In genomic region chr1:197799271-197799670, GRCh38 we compare ENCODE assay signal across 13 cellular contexts. TPM values are rescaled to one million over a fixed set of nuclear protein-coding genes. Genes with fewer than 3 reads are reported as not detected.
A peak's percentile ranks its signal among the peaks of the same experiment; 100 is the strongest.
DNase-seq lines count a peak whose midpoint lies in the region; ATAC-seq and TF ChIP-seq lines count a peak whose summit lies in the region.
"Had no signal": no experiment of that assay in that cellular context is flagged by ENCODE, and none has a peak within 500 bp of the region (broad histone marks: within the 10 kb centered on the region; RNA-seq: fewer than 3 reads in every experiment).

No MANE protein-coding gene starts in this region.

- BruUV-seq in PC-9 (replicated peaks; lab: Mats Ljungman, UMichigan) = no TSS peak

- no peaks in the 10 kb centered on the region for H3F3A ChIP-seq in PC-9 (ENCODE audit: insufficient read depth, low read depth)

- TF ChIP-seq POLR2A in tibial nerve (IDR thresholded peaks at IDR 0.05) = no peak

- POLR2A ChIA-PET in PC-9 (lab: Charles Lee; ENCODE audit: unreplicated experiment) = interaction anchor here (0.6 kb wide), 1 partner anchor 32 kb away, joined by 4 read pairs; no protein-coding TSS in a partner anchor

- H3K27ac ChIP-seq in PC-9 = no peak overlapping the region
- no peak overlapping the region for H3K27ac ChIP-seq in tibial nerve
- H3K27ac ChIP-seq: 22Rv1 had no signal

- no peaks in the 10 kb centered on the region; the same call in 1 of the 2 replicates for H3K9me2 ChIP-seq in PC-9 (ENCODE audit: insufficient read depth)

- H3K4me3 ChIP-seq in PC-9 (no peak overlapping the region), fibroblast of mammary gland (ENCODE audit: control insufficient read depth, low read depth, low read length) (no peak overlapping the region), tibial nerve (no peak overlapping the region)

- intact Hi-C loops in PC-9 (cut with micrococcal nuclease; ENCODE audit: unreplicated experiment) = no loop called here

- H2AFZ ChIP-seq in PC-9 = 0 out of 2 replicates have a peak overlapping the region, but pooled peaks have one; percentile 52

- TF ChIP-seq CTCF in PC-9 (conservative IDR thresholded peaks at IDR 0.05) (no peak), fibroblast of mammary gland (conservative IDR thresholded peaks at IDR 0.05; ENCODE audit: control insufficient read depth, insufficient read depth, low read depth, low read length) (no peak), tibial nerve (IDR thresholded peaks at IDR 0.05) (no peak), omental fat pad (IDR thresholded peaks at IDR 0.05) (no peak)

- H4K20me1 ChIP-seq in PC-9 (ENCODE audit: insufficient read depth) = no peaks in the 10 kb centered on the region

- CTCF ChIA-PET in PC-9 (lab: Charles Lee) = no interaction called here

- ATAC-seq in omental fat pad (ENCODE audit: low FRiP score) = no peak
- ATAC-seq: Panc1 had no signal

- H3K4me1 ChIP-seq in PC-9 (replicated peaks; ENCODE audit: insufficient read depth) = no peaks in the 10 kb centered on the region; the same call in 1 of the 2 replicates
- H3K4me1 ChIP-seq in tibial nerve = no peaks in the 10 kb centered on the region

- no peaks in the 10 kb centered on the region for H3K79me2 ChIP-seq in PC-9 (ENCODE audit: low read depth)

- H3K27me3 ChIP-seq in PC-9 (ENCODE audit: insufficient read depth, low read depth) (no peaks in the 10 kb centered on the region), tibial nerve (no peaks in the 10 kb centered on the region)

- H3K36me3 ChIP-seq in PC-9 (ENCODE audit: low read depth) (no peaks in the 10 kb centered on the region), tibial nerve (no peaks in the 10 kb centered on the region)

- H3K4me2 ChIP-seq in PC-9 = no peak overlapping the region

- H3K9me3 ChIP-seq in PC-9 (ENCODE audit: insufficient read depth, low read depth) (peaks cover 5% of the 10 kb centered on the region; the same call in 1 of the 2 replicates), tibial nerve (peaks cover 0 to 45% (median 0%) of the 10 kb centered on the region in 4 donors)

- DNase-seq in DMS53 (lab: John Stamatoyannopoulos, UW) (peak; percentile 24), DMS53 treated with DMSO at 0.1 percent for 48 hours (lab: John Stamatoyannopoulos, UW; ENCODE audit: unreplicated experiment) (no peak), PC-9 (peak in 1 of 2 experiments; percentile 23), fibroblast of mammary gland (ENCODE audit: low read depth) (peak; percentile 91), smooth muscle cell of the brain vasculature (ENCODE audit: low read depth, low spot score) (peak; percentile 46), tibial nerve (ENCODE audit: low spot score in 2 of 2) (no peak), omental fat pad (ENCODE audit: low spot score) (no peak), NCI-H345 (lab: John Stamatoyannopoulos, UW) (no peak)
- DNase-seq: activated CD4-positive, alpha-beta T cell treated with anti-CD3 and anti-CD28 coated beads for 4 hours; activated naive CD4-positive, alpha-beta T cell treated with anti-CD3 and anti-CD28 coated beads, Interleukin-2, amount 50 U/mL, for 16 hours; NCI-H1930 had no signal

- no peak for TF ChIP-seq EP300 in tibial nerve (IDR thresholded peaks at IDR 0.05)

RNA-seq across cellular contexts. Expression of gene DENND1B, which starts 24.0 kb away (rescaled TPM):
- total RNA-seq in PC-9 (2021) = 12.7 and 14.1 TPM in 2 replicates
- total RNA-seq in tibial nerve = 10 to 100 TPM in 2 of 4 donors, 1 to 10 TPM in 2; 9.0 to 40.2 (median 10.8) TPM
- 10 to 100 TPM in 2 of 4 donors, 1 to 10 TPM in 2; 8.3 to 16.6 (median 11.1) TPM for total RNA-seq in omental fat pad

Comparison
In these comparisons a context has a peak if more than half of its experiments do, and no peak if none do; other contexts are left out.
1. DNase-seq: peak in DMS53 (single experiment), fibroblast of mammary gland (single experiment) and smooth muscle cell of the brain vasculature (single experiment); none in DMS53 treated with DMSO at 0.1 percent for 48 hours (single experiment), tibial nerve (0 of 2), omental fat pad (single experiment) and NCI-H345 (single experiment).